ENCODE assay signal across 8 cellular contexts in the genomic region with DNA sequence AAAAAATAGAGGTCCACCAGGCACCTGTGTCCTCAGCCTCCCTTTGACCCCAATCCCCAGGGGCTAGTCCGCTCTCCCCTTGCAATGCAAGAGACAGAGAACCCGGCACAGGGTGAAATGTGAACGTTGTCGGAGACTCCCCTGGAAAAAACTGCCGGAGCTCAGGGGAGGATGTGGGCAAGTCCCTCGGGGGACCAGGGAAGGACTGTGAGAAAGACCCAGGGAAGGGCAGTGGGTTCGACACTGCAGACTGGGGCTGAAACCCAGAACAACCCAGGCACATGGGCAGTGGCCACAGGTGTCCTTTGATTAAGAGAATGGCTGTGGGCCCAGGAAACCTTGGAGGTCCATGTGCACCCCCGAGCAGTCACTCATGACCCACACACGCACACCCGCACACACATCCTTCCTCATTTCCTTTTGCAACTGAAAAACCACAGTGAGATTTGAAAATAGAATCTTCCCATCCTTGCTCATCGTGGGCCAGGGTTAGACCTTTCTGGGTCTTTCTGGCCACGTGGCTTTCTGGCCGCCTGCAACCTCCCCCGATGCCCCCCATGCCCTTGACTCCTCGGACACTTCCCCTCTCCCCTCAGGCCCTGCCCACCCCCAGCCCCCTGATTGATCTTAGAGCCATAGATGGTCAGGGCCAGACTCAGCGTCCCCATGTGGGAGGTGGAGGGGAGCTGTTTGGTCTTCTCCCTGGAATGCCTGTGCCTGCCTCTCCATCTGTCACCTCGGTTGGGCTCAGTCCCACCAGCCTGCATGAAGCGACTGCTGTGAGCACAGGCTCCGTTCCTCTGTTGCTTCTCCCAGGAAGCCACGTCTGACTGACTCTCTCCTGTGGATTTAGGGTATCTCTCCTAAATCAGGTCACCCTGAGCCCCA. TPM values are rescaled to one million over a fixed set of nuclear protein-coding genes. Genes with fewer than 3 reads are reported as not detected.
A peak's percentile ranks its signal among the peaks of the same experiment; 100 is the strongest.
DNase-seq lines count a peak whose midpoint lies in the region; ATAC-seq and TF ChIP-seq lines count a peak whose summit lies in the region.

No MANE protein-coding gene starts in this region.

- TF ChIP-seq POLR2A in NB4 (IDR thresholded peaks at IDR 0.05; ENCODE audit: extremely low read depth, insufficient read length), result no peak

- H3K9me3 Mint-ChIP-seq in glutamatergic neuron (ENCODE audit: unreplicated experiment), result peaks cover 2% of the 10 kb centered on the region

- no peak for TF ChIP-seq CTCF in NB4 (IDR thresholded peaks at IDR 0.05; ENCODE audit: low read depth, low read length)
- TF ChIP-seq CTCF in glutamatergic neuron (IDR thresholded peaks at IDR 0.05; ENCODE audit: partially characterized antibody, unreplicated experiment), result no peak

- H3K27me3 Mint-ChIP-seq in glutamatergic neuron (ENCODE audit: unreplicated experiment), result no peaks in the 10 kb centered on the region

- H3K4me3 ChIP-seq in NB4 (ENCODE audit: low read depth, low read length), result no peak overlapping the region

- peaks cover 2% of the 10 kb centered on the region for H3K4me1 Mint-ChIP-seq in glutamatergic neuron (ENCODE audit: low read depth, unreplicated experiment)

- H3K27ac Mint-ChIP-seq in glutamatergic neuron (ENCODE audit: unreplicated experiment), result no peak overlapping the region

- no peak overlapping the region for H3K4me3 Mint-ChIP-seq in glutamatergic neuron (ENCODE audit: unreplicated experiment)

- ATAC-seq in GM21529 (IDR thresholded peaks at IDR 0.05; ENCODE audit: unreplicated experiment), result peak; percentile 55
- ATAC-seq in left ventricle myocardium superior, result no peak
- ATAC-seq in HG03025 (IDR thresholded peaks at IDR 0.05; ENCODE audit: low FRiP score, unreplicated experiment), result no peak

- intact Hi-C loops in left ventricle myocardium superior (cut with micrococcal nuclease), result no loop called here

- H3K36me3 Mint-ChIP-seq in glutamatergic neuron (ENCODE audit: unreplicated experiment), result no peaks in the 10 kb centered on the region

- DNase-seq in GF-D8 (lab: John Stamatoyannopoulos, UW), result peak; percentile 99
- peak; percentile 99 for DNase-seq in NB4 (ENCODE audit: low read depth)
- DNase-seq in left ventricle myocardium superior, result peak; percentile 29
- DNase-seq in dedifferentiated amniotic fluid mesenchymal stem cell (ENCODE audit: extremely low spot score), result no peak
- DNase-seq in activated CD4-positive, CD25-positive, alpha-beta regulatory T cell (lab: John Stamatoyannopoulos, UW), result no peak
- DNase-seq in glutamatergic neuron, result no peak

RNA-seq across cellular contexts. Expression of gene LAT2, which starts 7.9 kb away (rescaled TPM):
- total RNA-seq in left ventricle myocardium superior (2.7 TPM), glutamatergic neuron (ENCODE audit: unreplicated experiment) (1.5 TPM)

RNA-seq across cellular contexts. Expression of gene RFC2, which starts 36.5 kb away (rescaled TPM):
- total RNA-seq in left ventricle myocardium superior (10.5 TPM), glutamatergic neuron (ENCODE audit: unreplicated experiment) (16.8 TPM)

RNA-seq across cellular contexts. Expression of gene EIF4H, which starts 43.5 kb away (rescaled TPM):
- 172 TPM for total RNA-seq in left ventricle myocardium superior
- total RNA-seq in glutamatergic neuron (ENCODE audit: unreplicated experiment), result 234 TPM

Comparison
In these comparisons a context has a peak if more than half of its experiments do, and no peak if none do; other contexts are left out.
1. DNase-seq: peak in GF-D8 (single experiment), NB4 (single experiment) and left ventricle myocardium superior (single experiment); none in dedifferentiated amniotic fluid mesenchymal stem cell (single experiment), activated CD4-positive, CD25-positive, alpha-beta regulatory T cell (0 of 4) and glutamatergic neuron (single experiment).